In the genomic region with DNA sequence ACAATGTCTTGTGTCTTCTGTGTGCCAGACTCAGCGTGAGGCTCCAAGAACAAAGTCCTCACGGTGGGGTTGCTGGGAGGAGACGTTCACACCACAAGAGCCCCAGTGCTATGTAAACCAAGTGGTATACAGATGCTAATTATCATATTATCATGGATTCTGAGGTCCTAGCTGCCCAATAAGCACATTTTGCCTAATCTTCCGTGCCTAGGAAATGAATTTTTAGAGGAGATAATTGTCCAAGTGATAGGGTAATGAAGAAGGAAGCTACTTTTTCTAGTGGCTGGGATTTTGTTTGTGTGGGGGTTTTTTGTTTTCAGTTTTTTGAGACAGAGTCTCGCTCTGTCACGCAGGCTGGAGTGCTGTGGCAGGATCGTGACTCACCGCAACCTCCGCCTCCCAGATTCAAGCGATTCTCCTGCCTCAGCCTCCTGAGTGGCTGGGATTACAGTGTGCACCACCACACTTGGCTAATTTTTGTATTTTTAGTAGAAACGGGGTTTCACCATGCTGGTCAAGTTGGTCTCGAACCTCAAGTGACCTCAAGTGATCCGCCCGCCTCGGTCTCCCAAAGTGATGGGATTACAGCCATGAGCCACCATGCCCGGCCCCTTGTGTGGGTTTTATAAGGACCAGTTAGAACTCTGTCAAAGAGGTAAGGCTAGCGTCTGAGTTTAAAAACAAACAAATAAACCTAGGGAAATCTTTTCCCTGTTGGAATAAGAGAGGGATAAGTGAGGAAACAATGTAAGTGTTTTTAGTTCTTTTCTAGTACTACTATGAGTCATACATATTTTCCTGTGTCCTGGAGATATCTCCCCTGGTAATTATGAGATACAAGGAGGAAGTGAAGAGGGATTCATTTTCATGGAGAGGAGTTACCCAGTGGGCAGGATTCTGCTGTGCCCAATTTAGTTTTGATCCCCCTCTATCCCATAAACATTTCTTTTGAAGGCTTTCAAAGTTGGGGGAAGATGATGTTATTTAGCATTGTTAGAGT, we compare ENCODE assay signal across 2 cellular contexts.
A peak's percentile ranks its signal among the peaks of the same experiment; 100 is the strongest.
TF ChIP-seq lines count a peak whose summit lies in the region.

No MANE protein-coding gene starts in this region.

TF ChIP-seq in Ishikawa, 13 proteins besides CTCF, POLR2A, EP300 and RAD21:
- TF ChIP-seq, protein P1, sequence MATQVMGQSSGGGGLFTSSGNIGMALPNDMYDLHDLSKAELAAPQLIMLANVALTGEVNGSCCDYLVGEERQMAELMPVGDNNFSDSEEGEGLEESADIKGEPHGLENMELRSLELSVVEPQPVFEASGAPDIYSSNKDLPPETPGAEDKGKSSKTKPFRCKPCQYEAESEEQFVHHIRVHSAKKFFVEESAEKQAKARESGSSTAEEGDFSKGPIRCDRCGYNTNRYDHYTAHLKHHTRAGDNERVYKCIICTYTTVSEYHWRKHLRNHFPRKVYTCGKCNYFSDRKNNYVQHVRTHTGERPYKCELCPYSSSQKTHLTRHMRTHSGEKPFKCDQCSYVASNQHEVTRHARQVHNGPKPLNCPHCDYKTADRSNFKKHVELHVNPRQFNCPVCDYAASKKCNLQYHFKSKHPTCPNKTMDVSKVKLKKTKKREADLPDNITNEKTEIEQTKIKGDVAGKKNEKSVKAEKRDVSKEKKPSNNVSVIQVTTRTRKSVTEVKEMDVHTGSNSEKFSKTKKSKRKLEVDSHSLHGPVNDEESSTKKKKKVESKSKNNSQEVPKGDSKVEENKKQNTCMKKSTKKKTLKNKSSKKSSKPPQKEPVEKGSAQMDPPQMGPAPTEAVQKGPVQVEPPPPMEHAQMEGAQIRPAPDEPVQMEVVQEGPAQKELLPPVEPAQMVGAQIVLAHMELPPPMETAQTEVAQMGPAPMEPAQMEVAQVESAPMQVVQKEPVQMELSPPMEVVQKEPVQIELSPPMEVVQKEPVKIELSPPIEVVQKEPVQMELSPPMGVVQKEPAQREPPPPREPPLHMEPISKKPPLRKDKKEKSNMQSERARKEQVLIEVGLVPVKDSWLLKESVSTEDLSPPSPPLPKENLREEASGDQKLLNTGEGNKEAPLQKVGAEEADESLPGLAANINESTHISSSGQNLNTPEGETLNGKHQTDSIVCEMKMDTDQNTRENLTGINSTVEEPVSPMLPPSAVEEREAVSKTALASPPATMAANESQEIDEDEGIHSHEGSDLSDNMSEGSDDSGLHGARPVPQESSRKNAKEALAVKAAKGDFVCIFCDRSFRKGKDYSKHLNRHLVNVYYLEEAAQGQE (IDR thresholded peaks at IDR 0.05; ENCODE audit: low read depth) = no peak
- TF ChIP-seq, protein P2, sequence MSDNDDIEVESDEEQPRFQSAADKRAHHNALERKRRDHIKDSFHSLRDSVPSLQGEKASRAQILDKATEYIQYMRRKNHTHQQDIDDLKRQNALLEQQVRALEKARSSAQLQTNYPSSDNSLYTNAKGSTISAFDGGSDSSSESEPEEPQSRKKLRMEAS (IDR thresholded peaks at IDR 0.05) = no peak
- no peak for TF ChIP-seq EGR1 (IDR thresholded peaks at IDR 0.05)
- no peak for TF ChIP-seq TEAD4 (IDR thresholded peaks at IDR 0.05)
- peak; percentile 44 for TF ChIP-seq NFIC (IDR thresholded peaks at IDR 0.05)
- TF ChIP-seq FOXM1 (IDR thresholded peaks at IDR 0.05; ENCODE audit: borderline replicate concordance, low read depth) = no peak
- TF ChIP-seq, protein P3, sequence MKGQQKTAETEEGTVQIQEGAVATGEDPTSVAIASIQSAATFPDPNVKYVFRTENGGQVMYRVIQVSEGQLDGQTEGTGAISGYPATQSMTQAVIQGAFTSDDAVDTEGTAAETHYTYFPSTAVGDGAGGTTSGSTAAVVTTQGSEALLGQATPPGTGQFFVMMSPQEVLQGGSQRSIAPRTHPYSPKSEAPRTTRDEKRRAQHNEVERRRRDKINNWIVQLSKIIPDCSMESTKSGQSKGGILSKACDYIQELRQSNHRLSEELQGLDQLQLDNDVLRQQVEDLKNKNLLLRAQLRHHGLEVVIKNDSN (IDR thresholded peaks at IDR 0.05) = no peak
TF ChIP-seq in Ishikawa: peak in this region for 1.

TF ChIP-seq in K562, 482 proteins besides CTCF, POLR2A, EP300 and RAD21 (continues in another document):
- TF ChIP-seq, protein P4, sequence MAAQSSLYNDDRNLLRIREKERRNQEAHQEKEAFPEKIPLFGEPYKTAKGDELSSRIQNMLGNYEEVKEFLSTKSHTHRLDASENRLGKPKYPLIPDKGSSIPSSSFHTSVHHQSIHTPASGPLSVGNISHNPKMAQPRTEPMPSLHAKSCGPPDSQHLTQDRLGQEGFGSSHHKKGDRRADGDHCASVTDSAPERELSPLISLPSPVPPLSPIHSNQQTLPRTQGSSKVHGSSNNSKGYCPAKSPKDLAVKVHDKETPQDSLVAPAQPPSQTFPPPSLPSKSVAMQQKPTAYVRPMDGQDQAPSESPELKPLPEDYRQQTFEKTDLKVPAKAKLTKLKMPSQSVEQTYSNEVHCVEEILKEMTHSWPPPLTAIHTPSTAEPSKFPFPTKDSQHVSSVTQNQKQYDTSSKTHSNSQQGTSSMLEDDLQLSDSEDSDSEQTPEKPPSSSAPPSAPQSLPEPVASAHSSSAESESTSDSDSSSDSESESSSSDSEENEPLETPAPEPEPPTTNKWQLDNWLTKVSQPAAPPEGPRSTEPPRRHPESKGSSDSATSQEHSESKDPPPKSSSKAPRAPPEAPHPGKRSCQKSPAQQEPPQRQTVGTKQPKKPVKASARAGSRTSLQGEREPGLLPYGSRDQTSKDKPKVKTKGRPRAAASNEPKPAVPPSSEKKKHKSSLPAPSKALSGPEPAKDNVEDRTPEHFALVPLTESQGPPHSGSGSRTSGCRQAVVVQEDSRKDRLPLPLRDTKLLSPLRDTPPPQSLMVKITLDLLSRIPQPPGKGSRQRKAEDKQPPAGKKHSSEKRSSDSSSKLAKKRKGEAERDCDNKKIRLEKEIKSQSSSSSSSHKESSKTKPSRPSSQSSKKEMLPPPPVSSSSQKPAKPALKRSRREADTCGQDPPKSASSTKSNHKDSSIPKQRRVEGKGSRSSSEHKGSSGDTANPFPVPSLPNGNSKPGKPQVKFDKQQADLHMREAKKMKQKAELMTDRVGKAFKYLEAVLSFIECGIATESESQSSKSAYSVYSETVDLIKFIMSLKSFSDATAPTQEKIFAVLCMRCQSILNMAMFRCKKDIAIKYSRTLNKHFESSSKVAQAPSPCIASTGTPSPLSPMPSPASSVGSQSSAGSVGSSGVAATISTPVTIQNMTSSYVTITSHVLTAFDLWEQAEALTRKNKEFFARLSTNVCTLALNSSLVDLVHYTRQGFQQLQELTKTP (IDR thresholded peaks at IDR 0.05; ENCODE audit: low read depth in 1 of 2, partially characterized antibody in 2 of 2) = peak in 1 of 2 experiments; percentile 85
- no peak for TF ChIP-seq POLR2AphosphoS5 (IDR thresholded peaks at IDR 0.05; ENCODE audit: control insufficient read depth, insufficient read depth, low read depth, low read length)
- TF ChIP-seq FOSL1 (tag; conservative IDR thresholded peaks at IDR 0.05) = peak; percentile 86
- 0 out of 2 replicates have a peak, but pooled peaks have one; percentile 13 for TF ChIP-seq MTA1 (IDR thresholded peaks at IDR 0.05; ENCODE audit: borderline replicate concordance)
- TF ChIP-seq, protein P5, sequence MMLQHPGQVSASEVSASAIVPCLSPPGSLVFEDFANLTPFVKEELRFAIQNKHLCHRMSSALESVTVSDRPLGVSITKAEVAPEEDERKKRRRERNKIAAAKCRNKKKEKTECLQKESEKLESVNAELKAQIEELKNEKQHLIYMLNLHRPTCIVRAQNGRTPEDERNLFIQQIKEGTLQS (IDR thresholded peaks at IDR 0.05) = peak; percentile 44
- TF ChIP-seq, protein P5 (CRISPR knock-in tag; conservative IDR thresholded peaks at IDR 0.05) = no peak
- peak; percentile 47 for TF ChIP-seq JUND (IDR thresholded peaks at IDR 0.05; ENCODE audit: borderline replicate concordance, low read depth, low read length)
- peak; percentile 33; the same call in 2 of the 3 replicates for TF ChIP-seq JUND (tag; IDR thresholded peaks at IDR 0.05; ENCODE audit: borderline replicate concordance, low read depth, low read length)
- no peak for TF ChIP-seq POLR3A (IDR thresholded peaks at IDR 0.05; ENCODE audit: borderline replicate concordance, extremely low read depth, insufficient read depth, insufficient read length)
- no peak for TF ChIP-seq RAD51 (IDR thresholded peaks at IDR 0.05; ENCODE audit: borderline replicate concordance, low read depth)
- TF ChIP-seq SMARCE1 (IDR thresholded peaks at IDR 0.05) = peak; percentile 61; the same call in 1 of the 2 replicates
- no peak for TF ChIP-seq ZBTB7A (IDR thresholded peaks at IDR 0.05; ENCODE audit: borderline replicate concordance, control insufficient read depth, low read depth, low read length)
- TF ChIP-seq DPF2 (IDR thresholded peaks at IDR 0.05) = peak; percentile 51; the same call in 1 of the 2 replicates
- TF ChIP-seq, protein P6, sequence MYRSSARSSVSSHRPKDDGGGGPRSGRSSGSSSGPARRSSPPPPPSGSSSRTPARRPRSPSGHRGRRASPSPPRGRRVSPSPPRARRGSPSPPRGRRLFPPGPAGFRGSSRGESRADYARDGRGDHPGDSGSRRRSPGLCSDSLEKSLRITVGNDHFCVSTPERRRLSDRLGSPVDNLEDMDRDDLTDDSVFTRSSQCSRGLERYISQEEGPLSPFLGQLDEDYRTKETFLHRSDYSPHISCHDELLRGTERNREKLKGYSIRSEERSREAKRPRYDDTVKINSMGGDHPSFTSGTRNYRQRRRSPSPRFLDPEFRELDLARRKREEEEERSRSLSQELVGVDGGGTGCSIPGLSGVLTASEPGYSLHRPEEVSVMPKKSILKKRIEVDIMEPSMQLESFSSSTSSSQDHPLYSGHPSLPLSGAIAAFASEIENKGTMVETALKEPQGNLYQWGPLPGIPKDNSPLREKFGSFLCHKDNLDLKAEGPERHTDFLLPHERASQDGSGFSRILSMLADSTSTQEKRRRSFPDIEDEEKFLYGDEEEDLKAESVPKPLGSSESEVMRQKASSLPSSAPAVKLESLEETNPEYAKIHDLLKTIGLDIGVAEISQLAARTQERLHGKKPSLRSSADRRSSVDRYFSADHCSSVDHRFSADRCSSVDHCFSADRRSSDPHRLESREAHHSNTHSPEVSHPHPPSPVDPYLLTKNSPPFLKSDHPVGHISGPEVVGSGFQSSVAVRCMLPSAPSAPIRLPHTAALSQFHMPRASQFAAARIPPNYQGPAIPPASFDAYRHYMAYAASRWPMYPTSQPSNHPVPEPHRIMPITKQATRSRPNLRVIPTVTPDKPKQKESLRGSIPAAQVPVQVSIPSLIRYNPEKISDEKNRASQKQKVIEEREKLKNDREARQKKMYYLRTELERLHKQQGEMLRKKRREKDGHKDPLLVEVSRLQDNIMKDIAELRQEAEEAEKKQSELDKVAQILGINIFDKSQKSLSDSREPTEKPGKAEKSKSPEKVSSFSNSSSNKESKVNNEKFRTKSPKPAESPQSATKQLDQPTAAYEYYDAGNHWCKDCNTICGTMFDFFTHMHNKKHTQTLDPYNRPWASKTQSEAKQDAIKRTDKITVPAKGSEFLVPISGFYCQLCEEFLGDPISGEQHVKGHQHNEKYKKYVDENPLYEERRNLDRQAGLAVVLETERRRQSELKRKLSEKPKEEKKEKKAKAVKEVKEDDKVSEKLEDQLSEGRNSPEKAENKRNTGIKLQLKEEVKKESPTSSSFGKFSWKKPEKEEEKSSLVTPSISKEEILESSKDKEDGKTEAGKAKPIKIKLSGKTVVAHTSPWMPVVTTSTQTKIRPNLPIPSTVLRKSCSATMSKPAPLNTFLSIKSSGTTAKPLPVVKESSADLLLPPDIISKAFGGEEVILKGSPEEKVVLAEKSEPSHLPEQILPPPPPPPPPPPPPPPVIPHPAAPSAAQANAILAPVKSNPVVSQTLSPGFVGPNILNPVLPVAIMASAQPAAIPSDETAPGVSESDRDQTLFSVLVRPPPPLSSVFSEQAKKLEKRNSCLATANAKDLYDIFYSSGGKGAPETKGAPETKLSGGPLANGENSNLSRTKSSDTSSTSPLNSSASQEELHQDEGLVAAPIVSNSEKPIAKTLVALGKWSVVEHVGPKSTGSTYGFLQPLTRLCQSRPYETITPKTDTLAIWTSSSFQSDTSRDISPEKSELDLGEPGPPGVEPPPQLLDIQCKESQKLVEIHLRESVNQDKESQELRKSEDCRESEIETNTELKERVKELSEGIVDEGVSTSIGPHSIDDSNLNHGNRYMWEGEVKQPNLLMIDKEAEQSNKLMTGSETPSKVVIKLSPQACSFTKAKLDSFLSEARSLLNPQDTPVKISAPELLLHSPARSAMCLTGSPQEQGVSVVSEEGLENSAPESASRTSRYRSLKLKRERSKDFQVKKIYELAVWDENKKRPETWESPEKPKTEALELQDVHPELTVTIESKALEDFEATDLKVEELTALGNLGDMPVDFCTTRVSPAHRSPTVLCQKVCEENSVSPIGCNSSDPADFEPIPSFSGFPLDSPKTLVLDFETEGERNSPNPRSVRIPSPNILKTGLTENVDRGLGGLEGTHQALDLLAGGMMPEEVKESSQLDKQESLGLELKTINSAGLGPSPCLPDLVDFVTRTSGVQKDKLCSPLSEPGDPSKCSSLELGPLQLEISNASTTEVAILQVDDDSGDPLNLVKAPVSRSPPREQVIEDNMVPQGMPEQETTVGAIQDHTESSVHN (IDR thresholded peaks at IDR 0.05; ENCODE audit: borderline replicate concordance in 1 of 2, low read depth in 1 of 2) = 0 out of 4 replicates have a peak, but pooled peaks of 1 of the 2 experiments have one; percentile 27
- TF ChIP-seq, protein P7, sequence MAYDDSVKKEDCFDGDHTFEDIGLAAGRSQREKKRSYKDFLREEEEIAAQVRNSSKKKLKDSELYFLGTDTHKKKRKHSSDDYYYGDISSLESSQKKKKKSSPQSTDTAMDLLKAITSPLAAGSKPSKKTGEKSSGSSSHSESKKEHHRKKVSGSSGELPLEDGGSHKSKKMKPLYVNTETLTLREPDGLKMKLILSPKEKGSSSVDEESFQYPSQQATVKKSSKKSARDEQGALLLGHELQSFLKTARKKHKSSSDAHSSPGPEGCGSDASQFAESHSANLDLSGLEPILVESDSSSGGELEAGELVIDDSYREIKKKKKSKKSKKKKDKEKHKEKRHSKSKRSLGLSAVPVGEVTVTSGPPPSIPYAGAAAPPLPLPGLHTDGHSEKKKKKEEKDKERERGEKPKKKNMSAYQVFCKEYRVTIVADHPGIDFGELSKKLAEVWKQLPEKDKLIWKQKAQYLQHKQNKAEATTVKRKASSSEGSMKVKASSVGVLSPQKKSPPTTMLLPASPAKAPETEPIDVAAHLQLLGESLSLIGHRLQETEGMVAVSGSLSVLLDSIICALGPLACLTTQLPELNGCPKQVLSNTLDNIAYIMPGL (CRISPR knock-in tag; IDR thresholded peaks at IDR 0.05) = no peak
- TF ChIP-seq MED1 (CRISPR knock-in tag; IDR thresholded peaks at IDR 0.05; ENCODE audit: borderline replicate concordance) = no peak
- TF ChIP-seq ARID1B (IDR thresholded peaks at IDR 0.05) = peak; percentile 34; the same call in 1 of the 2 replicates
- TF ChIP-seq SAFB2 (IDR thresholded peaks at IDR 0.05; ENCODE audit: borderline replicate concordance, low read depth, low read length, severe bottlenecking) = no peak
- TF ChIP-seq, protein P8, sequence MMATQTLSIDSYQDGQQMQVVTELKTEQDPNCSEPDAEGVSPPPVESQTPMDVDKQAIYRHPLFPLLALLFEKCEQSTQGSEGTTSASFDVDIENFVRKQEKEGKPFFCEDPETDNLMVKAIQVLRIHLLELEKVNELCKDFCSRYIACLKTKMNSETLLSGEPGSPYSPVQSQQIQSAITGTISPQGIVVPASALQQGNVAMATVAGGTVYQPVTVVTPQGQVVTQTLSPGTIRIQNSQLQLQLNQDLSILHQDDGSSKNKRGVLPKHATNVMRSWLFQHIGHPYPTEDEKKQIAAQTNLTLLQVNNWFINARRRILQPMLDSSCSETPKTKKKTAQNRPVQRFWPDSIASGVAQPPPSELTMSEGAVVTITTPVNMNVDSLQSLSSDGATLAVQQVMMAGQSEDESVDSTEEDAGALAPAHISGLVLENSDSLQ (IDR thresholded peaks at IDR 0.05) = 0 out of 2 replicates have a peak, but pooled peaks have one; percentile 10
